1 cellular context compared by ENCODE assay signal in genomic region chr16:46973457-46974324, GRCh38.
TF ChIP-seq lines count a peak whose summit lies in the region.

TSS of gene DNAJA2 (minus strand) at chr16:46973674. CDS start at chr16:46973572, 102 bp downstream.

TF ChIP-seq in HepG2, 621 proteins besides CTCF, POLR2A, EP300 and RAD21 (continued from another document and continues in another):
- TF ChIP-seq, protein P1, sequence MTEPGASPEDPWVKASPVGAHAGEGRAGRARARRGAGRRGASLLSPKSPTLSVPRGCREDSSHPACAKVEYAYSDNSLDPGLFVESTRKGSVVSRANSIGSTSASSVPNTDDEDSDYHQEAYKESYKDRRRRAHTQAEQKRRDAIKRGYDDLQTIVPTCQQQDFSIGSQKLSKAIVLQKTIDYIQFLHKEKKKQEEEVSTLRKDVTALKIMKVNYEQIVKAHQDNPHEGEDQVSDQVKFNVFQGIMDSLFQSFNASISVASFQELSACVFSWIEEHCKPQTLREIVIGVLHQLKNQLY (CRISPR knock-in tag; IDR thresholded peaks at IDR 0.05) = no peak
- TF ChIP-seq, protein P2, sequence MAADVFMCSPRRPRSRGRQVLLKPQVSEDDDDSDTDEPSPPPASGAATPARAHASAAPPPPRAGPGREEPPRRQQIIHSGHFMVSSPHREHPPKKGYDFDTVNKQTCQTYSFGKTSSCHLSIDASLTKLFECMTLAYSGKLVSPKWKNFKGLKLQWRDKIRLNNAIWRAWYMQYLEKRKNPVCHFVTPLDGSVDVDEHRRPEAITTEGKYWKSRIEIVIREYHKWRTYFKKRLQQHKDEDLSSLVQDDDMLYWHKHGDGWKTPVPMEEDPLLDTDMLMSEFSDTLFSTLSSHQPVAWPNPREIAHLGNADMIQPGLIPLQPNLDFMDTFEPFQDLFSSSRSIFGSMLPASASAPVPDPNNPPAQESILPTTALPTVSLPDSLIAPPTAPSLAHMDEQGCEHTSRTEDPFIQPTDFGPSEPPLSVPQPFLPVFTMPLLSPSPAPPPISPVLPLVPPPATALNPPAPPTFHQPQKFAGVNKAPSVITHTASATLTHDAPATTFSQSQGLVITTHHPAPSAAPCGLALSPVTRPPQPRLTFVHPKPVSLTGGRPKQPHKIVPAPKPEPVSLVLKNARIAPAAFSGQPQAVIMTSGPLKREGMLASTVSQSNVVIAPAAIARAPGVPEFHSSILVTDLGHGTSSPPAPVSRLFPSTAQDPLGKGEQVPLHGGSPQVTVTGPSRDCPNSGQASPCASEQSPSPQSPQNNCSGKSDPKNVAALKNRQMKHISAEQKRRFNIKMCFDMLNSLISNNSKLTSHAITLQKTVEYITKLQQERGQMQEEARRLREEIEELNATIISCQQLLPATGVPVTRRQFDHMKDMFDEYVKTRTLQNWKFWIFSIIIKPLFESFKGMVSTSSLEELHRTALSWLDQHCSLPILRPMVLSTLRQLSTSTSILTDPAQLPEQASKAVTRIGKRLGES (CRISPR knock-in tag; IDR thresholded peaks at IDR 0.05; ENCODE audit: borderline replicate concordance) = peak; percentile 59; the same call in 1 of the 2 replicates
- TF ChIP-seq TRIM22 (IDR thresholded peaks at IDR 0.05) (no peak), ZNF563 (CRISPR knock-in tag; IDR thresholded peaks at IDR 0.05) (0 out of 2 replicates have a peak, but pooled peaks have one; percentile 60), ZNF83 (CRISPR knock-in tag; IDR thresholded peaks at IDR 0.05; ENCODE audit: borderline replicate concordance) (peak; percentile 89), FOXM1 (CRISPR knock-in tag; IDR thresholded peaks at IDR 0.05) (peak; percentile 78; the same call in 1 of the 2 replicates), FOXJ3 (CRISPR knock-in tag; IDR thresholded peaks at IDR 0.05; ENCODE audit: borderline replicate concordance) (peak; percentile 86; the same call in 1 of the 2 replicates), HNF1A (IDR thresholded peaks at IDR 0.05; ENCODE audit: low read depth) (no peak), HNF1A (CRISPR knock-in tag; IDR thresholded peaks at IDR 0.05; ENCODE audit: borderline replicate concordance) (no peak), MLLT10 (CRISPR knock-in tag; IDR thresholded peaks at IDR 0.05) (peak; percentile 82; the same call in 1 of the 2 replicates), HIVEP1 (CRISPR knock-in tag; IDR thresholded peaks at IDR 0.05) (peak; percentile 82), HOXD1 (CRISPR knock-in tag; IDR thresholded peaks at IDR 0.05) (no peak; the same call in 1 of the 2 replicates), KMT2B (CRISPR knock-in tag; IDR thresholded peaks at IDR 0.05) (peak; percentile 92), SATB2 (CRISPR knock-in tag; IDR thresholded peaks at IDR 0.05) (peak; percentile 96), ZNF264 (CRISPR knock-in tag; IDR thresholded peaks at IDR 0.05) (peak; percentile 95), ELF1 (CRISPR knock-in tag; IDR thresholded peaks at IDR 0.05) (peak; percentile 47; the same call in 1 of the 2 replicates), SCMH1 (CRISPR knock-in tag; IDR thresholded peaks at IDR 0.05; ENCODE audit: borderline replicate concordance) (no peak), EZH2 (conservative IDR thresholded peaks at IDR 0.05; ENCODE audit: low read depth, low read length) (no peak), SP1 (IDR thresholded peaks at IDR 0.05) (no peak), SP1 (CRISPR knock-in tag; IDR thresholded peaks at IDR 0.05) (peak; percentile 99), SP140L (CRISPR knock-in tag; IDR thresholded peaks at IDR 0.05; ENCODE audit: borderline replicate concordance) (peak; percentile 95; the same call in 1 of the 2 replicates), ZFP1 (CRISPR knock-in tag; IDR thresholded peaks at IDR 0.05) (peak; percentile 49; the same call in 1 of the 2 replicates), CHD2 (IDR thresholded peaks at IDR 0.05; ENCODE audit: low read depth, low read length) (peak; percentile 63), ZNF30 (CRISPR knock-in tag; IDR thresholded peaks at IDR 0.05) (peak; percentile 57; the same call in 1 of the 2 replicates), HIC2 (CRISPR knock-in tag; IDR thresholded peaks at IDR 0.05; ENCODE audit: low read depth) (no peak; the same call in 1 of the 2 replicates), ZNF850 (CRISPR knock-in tag; conservative IDR thresholded peaks at IDR 0.05) (peak; percentile 66; the same call in 1 of the 2 replicates), ZNF282 (IDR thresholded peaks at IDR 0.05; ENCODE audit: partially characterized antibody) (no peak), ZC3H13 (CRISPR knock-in tag; IDR thresholded peaks at IDR 0.05) (peak; percentile 98), REPIN1 (CRISPR knock-in tag; IDR thresholded peaks at IDR 0.05; ENCODE audit: borderline replicate concordance, low read depth) (peak; percentile 84; the same call in 1 of the 2 replicates), MTF1 (CRISPR knock-in tag; IDR thresholded peaks at IDR 0.05) (peak; percentile 90), SP2 (CRISPR knock-in tag; IDR thresholded peaks at IDR 0.05) (peak; percentile 64), ZNF3 (CRISPR knock-in tag; IDR thresholded peaks at IDR 0.05) (peak; percentile 57; the same call in 1 of the 2 replicates), HDAC1 (CRISPR knock-in tag; IDR thresholded peaks at IDR 0.05) (peak; percentile 87), ZNF614 (CRISPR knock-in tag; IDR thresholded peaks at IDR 0.05; ENCODE audit: borderline replicate concordance) (no peak; the same call in 1 of the 2 replicates), ONECUT2 (CRISPR knock-in tag; IDR thresholded peaks at IDR 0.05) (no peak), ZNF879 (CRISPR knock-in tag; IDR thresholded peaks at IDR 0.05) (peak; percentile 74), NFKBIZ (CRISPR knock-in tag; IDR thresholded peaks at IDR 0.05) (peak; percentile 76; the same call in 1 of the 2 replicates), PAWR (CRISPR knock-in tag; IDR thresholded peaks at IDR 0.05; ENCODE audit: borderline replicate concordance) (no peak)
- TF ChIP-seq, protein P3, sequence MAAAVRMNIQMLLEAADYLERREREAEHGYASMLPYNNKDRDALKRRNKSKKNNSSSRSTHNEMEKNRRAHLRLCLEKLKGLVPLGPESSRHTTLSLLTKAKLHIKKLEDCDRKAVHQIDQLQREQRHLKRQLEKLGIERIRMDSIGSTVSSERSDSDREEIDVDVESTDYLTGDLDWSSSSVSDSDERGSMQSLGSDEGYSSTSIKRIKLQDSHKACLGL (CRISPR knock-in tag; IDR thresholded peaks at IDR 0.05) = peak; percentile 68; the same call in 1 of the 2 replicates
- TF ChIP-seq, protein P4, sequence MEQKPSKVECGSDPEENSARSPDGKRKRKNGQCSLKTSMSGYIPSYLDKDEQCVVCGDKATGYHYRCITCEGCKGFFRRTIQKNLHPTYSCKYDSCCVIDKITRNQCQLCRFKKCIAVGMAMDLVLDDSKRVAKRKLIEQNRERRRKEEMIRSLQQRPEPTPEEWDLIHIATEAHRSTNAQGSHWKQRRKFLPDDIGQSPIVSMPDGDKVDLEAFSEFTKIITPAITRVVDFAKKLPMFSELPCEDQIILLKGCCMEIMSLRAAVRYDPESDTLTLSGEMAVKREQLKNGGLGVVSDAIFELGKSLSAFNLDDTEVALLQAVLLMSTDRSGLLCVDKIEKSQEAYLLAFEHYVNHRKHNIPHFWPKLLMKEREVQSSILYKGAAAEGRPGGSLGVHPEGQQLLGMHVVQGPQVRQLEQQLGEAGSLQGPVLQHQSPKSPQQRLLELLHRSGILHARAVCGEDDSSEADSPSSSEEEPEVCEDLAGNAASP (CRISPR knock-in tag; IDR thresholded peaks at IDR 0.05; ENCODE audit: borderline replicate concordance) = peak; percentile 63; the same call in 1 of the 2 replicates
- TF ChIP-seq, protein P5, sequence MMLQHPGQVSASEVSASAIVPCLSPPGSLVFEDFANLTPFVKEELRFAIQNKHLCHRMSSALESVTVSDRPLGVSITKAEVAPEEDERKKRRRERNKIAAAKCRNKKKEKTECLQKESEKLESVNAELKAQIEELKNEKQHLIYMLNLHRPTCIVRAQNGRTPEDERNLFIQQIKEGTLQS (CRISPR knock-in tag; IDR thresholded peaks at IDR 0.05) = no peak; the same call in none of the 2 replicates
- TF ChIP-seq, protein P6, sequence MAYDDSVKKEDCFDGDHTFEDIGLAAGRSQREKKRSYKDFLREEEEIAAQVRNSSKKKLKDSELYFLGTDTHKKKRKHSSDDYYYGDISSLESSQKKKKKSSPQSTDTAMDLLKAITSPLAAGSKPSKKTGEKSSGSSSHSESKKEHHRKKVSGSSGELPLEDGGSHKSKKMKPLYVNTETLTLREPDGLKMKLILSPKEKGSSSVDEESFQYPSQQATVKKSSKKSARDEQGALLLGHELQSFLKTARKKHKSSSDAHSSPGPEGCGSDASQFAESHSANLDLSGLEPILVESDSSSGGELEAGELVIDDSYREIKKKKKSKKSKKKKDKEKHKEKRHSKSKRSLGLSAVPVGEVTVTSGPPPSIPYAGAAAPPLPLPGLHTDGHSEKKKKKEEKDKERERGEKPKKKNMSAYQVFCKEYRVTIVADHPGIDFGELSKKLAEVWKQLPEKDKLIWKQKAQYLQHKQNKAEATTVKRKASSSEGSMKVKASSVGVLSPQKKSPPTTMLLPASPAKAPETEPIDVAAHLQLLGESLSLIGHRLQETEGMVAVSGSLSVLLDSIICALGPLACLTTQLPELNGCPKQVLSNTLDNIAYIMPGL (CRISPR knock-in tag; IDR thresholded peaks at IDR 0.05; ENCODE audit: borderline replicate concordance in 1 of 2, low read depth in 1 of 2) = peak; percentile 95 to 96
- TF ChIP-seq, protein P7, sequence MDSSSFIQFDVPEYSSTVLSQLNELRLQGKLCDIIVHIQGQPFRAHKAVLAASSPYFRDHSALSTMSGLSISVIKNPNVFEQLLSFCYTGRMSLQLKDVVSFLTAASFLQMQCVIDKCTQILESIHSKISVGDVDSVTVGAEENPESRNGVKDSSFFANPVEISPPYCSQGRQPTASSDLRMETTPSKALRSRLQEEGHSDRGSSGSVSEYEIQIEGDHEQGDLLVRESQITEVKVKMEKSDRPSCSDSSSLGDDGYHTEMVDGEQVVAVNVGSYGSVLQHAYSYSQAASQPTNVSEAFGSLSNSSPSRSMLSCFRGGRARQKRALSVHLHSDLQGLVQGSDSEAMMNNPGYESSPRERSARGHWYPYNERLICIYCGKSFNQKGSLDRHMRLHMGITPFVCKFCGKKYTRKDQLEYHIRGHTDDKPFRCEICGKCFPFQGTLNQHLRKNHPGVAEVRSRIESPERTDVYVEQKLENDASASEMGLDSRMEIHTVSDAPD (CRISPR knock-in tag; IDR thresholded peaks at IDR 0.05) = peak; percentile 30; the same call in 1 of the 2 replicates
